In the genomic region with DNA sequence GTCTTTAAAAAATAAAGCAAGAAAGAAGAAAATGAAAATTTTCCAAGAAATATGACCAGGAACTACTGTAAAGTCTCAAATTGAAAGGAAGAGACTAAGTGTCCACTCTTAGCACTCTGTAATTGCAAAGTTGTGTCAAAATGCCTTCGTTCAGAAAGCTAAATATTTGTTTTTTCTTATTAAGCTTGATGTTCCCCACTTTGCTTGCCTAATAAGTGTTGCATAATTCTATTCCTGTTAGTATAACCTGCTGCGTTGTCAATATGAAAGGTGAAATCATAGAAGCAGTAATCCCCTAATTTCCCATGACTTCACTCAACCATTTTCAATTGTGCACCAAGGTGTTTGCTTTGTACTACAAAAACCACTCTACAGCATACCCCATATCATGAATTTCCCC, we compare ENCODE assay signal across 28 cellular contexts.
"Had no signal": no experiment of that assay in that cellular context is flagged by ENCODE, and none has a peak within 500 bp of the region (broad histone marks: within the 10 kb centered on the region; RNA-seq: fewer than 3 reads in every experiment).

No MANE protein-coding gene starts in this region.

- H3K27me3 ChIP-seq: colonic mucosa, dorsolateral prefrontal cortex, esophagus muscularis mucosa, esophagus squamous epithelium, foreskin keratinocyte, gastrocnemius medialis, gastroesophageal sphincter, heart left ventricle, heart right ventricle had no signal

- FAIRE-seq: colon, endometrium, endothelial cell of umbilical vein, frontal cortex had no signal

- H3K4me3 ChIP-seq: colonic mucosa, coronary artery, dorsolateral prefrontal cortex, esophagus muscularis mucosa, esophagus squamous epithelium, gastrocnemius medialis, gastroesophageal sphincter, heart left ventricle, heart right ventricle had no signal

- H3K4me1 ChIP-seq: colonic mucosa, esophagus muscularis mucosa, esophagus squamous epithelium, foreskin keratinocyte, gastroesophageal sphincter had no signal

- H3K9me3 ChIP-seq: colonic mucosa, esophagus muscularis mucosa, esophagus squamous epithelium, gastrocnemius medialis, heart left ventricle had no signal

- DNase-seq: colonic mucosa; cortex of kidney; dermis blood vessel endothelial cell; dorsolateral prefrontal cortex; effector CD4-positive, alpha-beta T cell; effector CD8-positive, alpha-beta T cell; effector memory CD4-positive, alpha-beta T cell; effector memory CD8-positive, alpha-beta T cell; endodermal cell; erythroblast; esophagus squamous epithelium; foreskin fibroblast; foreskin keratinocyte; foreskin melanocyte; gastrocnemius medialis; glutamatergic neuron; head of caudate nucleus; heart left ventricle; heart right ventricle had no signal

- H3K27ac ChIP-seq: colonic mucosa, coronary artery, dorsolateral prefrontal cortex, epithelial cell of prostate, esophagus muscularis mucosa, esophagus squamous epithelium, foreskin keratinocyte, gastrocnemius medialis, gastroesophageal sphincter, heart left ventricle, heart right ventricle had no signal

- H3K36me3 ChIP-seq: colonic mucosa, esophagus muscularis mucosa, esophagus squamous epithelium, gastrocnemius medialis, gastroesophageal sphincter, heart left ventricle, heart right ventricle had no signal

- ATAC-seq: effector memory CD8-positive, alpha-beta T cell; esophagus mucosa; foreskin keratinocyte; gastrocnemius medialis; gastroesophageal sphincter; heart left ventricle; heart right ventricle had no signal
